In the genomic region with DNA sequence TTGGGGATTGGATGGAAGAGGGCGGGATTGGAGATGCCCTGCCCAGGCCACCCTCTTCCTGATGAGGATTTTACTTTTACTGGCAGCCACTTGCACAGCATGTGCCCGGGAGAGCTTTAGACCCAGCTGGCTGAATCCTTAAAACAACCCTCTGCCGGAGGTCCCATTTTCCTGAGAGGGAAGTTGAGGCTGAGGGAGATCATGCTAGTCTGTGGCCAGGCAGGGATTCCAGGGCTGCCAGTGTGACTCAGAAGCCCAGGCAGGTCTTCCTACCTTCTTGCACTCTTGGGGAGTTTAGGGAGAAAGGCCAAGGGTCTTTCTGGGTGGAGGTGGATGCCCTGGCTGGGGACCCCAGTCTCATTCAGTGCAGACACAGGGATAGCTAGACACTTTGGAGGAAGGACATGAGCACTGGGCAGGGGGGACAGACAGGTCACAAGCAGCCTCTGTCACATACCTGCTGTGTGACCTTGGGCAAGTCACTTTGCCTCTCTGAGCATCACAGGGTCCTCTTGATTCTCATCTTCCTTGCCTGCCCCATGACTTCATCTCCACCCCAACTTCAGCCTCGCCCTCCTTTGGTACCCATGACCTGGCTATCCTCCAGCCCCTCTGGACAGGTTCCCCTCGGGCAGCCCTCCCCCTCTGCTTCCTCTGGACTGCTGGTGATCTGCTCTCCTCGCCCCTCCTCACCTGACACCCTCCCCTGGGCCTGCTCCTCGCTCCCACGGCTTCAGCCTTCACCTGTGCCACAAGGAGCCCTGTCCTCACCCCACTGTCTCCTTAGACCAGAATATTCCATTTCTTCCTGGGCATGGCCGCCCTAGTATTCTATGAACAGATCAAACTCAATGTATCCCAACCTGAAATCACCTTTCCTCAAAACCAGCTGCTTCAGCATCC, we compare ENCODE assay signal across 20 cellular contexts. TPM values are rescaled to one million over a fixed set of nuclear protein-coding genes. Genes with fewer than 3 reads are reported as not detected.
DNase-seq lines count a peak whose midpoint lies in the region; ATAC-seq, FAIRE-seq and TF ChIP-seq lines count a peak whose summit lies in the region.
"Had no signal": no experiment of that assay in that cellular context is flagged by ENCODE, and none has a peak within 500 bp of the region (broad histone marks: within the 10 kb centered on the region; RNA-seq: fewer than 3 reads in every experiment).

No MANE protein-coding gene starts in this region.

- POLR2A ChIA-PET in K562 (lab: Yijun Ruan, JAX) (interaction anchor here (0.5 to 0.9 kb wide), 2 partner anchors 9 to 11 kb away, joined by 3 read pairs; no protein-coding TSS in a partner anchor), Caco-2 (lab: Charles Lee) (no interaction called here)

- TF ChIP-seq EP300 in K562 (IDR thresholded peaks at IDR 0.05; ENCODE audit: low read length) = no peak

- no peak overlapping the region; a peak in 1 of 4 replicates for H3K9ac ChIP-seq in K562 (ENCODE audit: insufficient read depth in 1 of 2, low read depth in 2 of 2, low read length in 2 of 2)

- DNase-seq in left ventricle myocardium inferior (no peak), cardiac septum (ENCODE audit: low spot score) (no peak), K562 (ENCODE audit: extremely low read depth in 1 of 4, low spot score in 3 of 4) (no peak), mesenteric fat pad (ENCODE audit: low spot score) (peak; percentile 87), urothelium cell line (ENCODE audit: low spot score) (no peak), NCI-H2171 (lab: John Stamatoyannopoulos, UW) (no peak), Caco-2 (no peak), nephron progenitor cell (no peak)
- DNase-seq: adrenal gland, KG1, spleen, T-helper 1 cell had no signal

- H3K4me1 Mint-ChIP-seq in Caco-2 (ENCODE audit: low read depth, unreplicated experiment) (no peaks in the 10 kb centered on the region), nephron progenitor cell (peaks cover 19% of the 10 kb centered on the region)

- H3K27me3 ChIP-seq in left ventricle myocardium inferior (ENCODE audit: low read depth) = peaks cover 67% of the 10 kb centered on the region
- peaks cover 32 to 57% of the 10 kb centered on the region in 2 experiments; a peak in 4 of 5 replicates for H3K27me3 ChIP-seq in K562 (ENCODE audit: control insufficient read depth in 2 of 2, insufficient read depth in 2 of 2, low read length in 2 of 2)
- no peaks in the 10 kb centered on the region; the same call in 1 of the 2 replicates for H3K27me3 ChIP-seq in Caco-2 (replicated peaks; ENCODE audit: control insufficient read depth, insufficient read depth, low read length)
- H3K27me3 ChIP-seq: pancreas had no signal

- no peak for ATAC-seq in K562
- ATAC-seq: activated CD4-positive, CD25-positive, alpha-beta regulatory T cell treated with anti-CD3 and anti-CD28 coated beads, Interleukin-2, amount 50 U/mL, for 24 hours; GM12878 had no signal

- FAIRE-seq in K562 (lab: Jason Lieb, UNC) = no peak
- FAIRE-seq in urothelium cell line (lab: Jason Lieb, UNC) = peak; percentile 9
- FAIRE-seq: endothelial cell of umbilical vein, frontal cortex, GM12878, H54, islet of Langerhans, pancreas had no signal

- no peak overlapping the region for H2AFZ ChIP-seq in K562 (ENCODE audit: low read depth, low read length)

- H3K36me3 Mint-ChIP-seq in Caco-2 (ENCODE audit: insufficient read depth, unreplicated experiment) (no peaks in the 10 kb centered on the region), nephron progenitor cell (ENCODE audit: low read depth) (no peaks in the 10 kb centered on the region)

- H3K4me1 ChIP-seq in left ventricle myocardium inferior = peaks cover 9% of the 10 kb centered on the region
- H3K4me1 ChIP-seq in K562 (replicated peaks in 1 of 2; ENCODE audit: control insufficient read depth in 2 of 2, insufficient read depth in 2 of 2, low read length in 2 of 2) = peaks cover 0 to 24% of the 10 kb centered on the region in 2 experiments; a peak in 2 of 5 replicates
- H3K4me1 ChIP-seq in Caco-2 = no peaks in the 10 kb centered on the region
- H3K4me1 ChIP-seq: pancreas had no signal

- 7% methylated on average over 9 of the region's 9 CpGs for WGBS in K562 (ENCODE audit: insufficient coverage, low coverage, missing lambda C conversion rate)

- no peak overlapping the region for H3K27ac Mint-ChIP-seq in Caco-2 (ENCODE audit: unreplicated experiment)
- H3K27ac Mint-ChIP-seq in nephron progenitor cell = no peak overlapping the region

- H3K4me2 ChIP-seq in K562 (ENCODE audit: insufficient read depth, low read length) = no peak overlapping the region

- H3K27ac ChIP-seq in left ventricle myocardium inferior (replicated peaks) (no peak overlapping the region), K562 (ENCODE audit: extremely low read depth, low read depth, low read length) (no peak overlapping the region)
- H3K27ac ChIP-seq: adrenal gland, pancreas, spleen had no signal

- H3K4me3 Mint-ChIP-seq in Caco-2 (ENCODE audit: unreplicated experiment) = no peak overlapping the region
- no peak overlapping the region for H3K4me3 Mint-ChIP-seq in nephron progenitor cell

- H3K27me3 Mint-ChIP-seq in Caco-2 (ENCODE audit: insufficient read depth, unreplicated experiment) (peaks cover 16% of the 10 kb centered on the region), nephron progenitor cell (ENCODE audit: low read depth, poor library complexity) (peaks cover 54% of the 10 kb centered on the region)

- no TSS peak for BruUV-seq in K562 (replicated peaks; lab: Mats Ljungman, UMichigan)
- BruUV-seq in Caco-2 (replicated peaks; lab: Mats Ljungman, UMichigan) = no TSS peak

- 0 out of 2 replicates have a peak, but pooled peaks cover 5% of the 10 kb centered on the region for H4K20me1 ChIP-seq in K562 (replicated peaks; ENCODE audit: control insufficient read depth, insufficient read depth, low read length)

- intact Hi-C loops in left ventricle myocardium inferior (cut with micrococcal nuclease) (no loop called here), cardiac septum (cut with DNase I) (no loop called here), K562 (cut with micrococcal nuclease) (no loop called here), Caco-2 (cut with micrococcal nuclease; ENCODE audit: unreplicated experiment) (no loop called here)

- no peak for TF ChIP-seq POLR2A in K562 (conservative IDR thresholded peaks at IDR 0.05)

- CTCF ChIA-PET in K562 (lab: Yijun Ruan, JAX; ENCODE audit: low intra/inter-chr PET ratio) = no interaction called here
- CTCF ChIA-PET in Caco-2 (lab: Charles Lee) = no interaction called here

- H3K36me3 ChIP-seq in left ventricle myocardium inferior = no peaks in the 10 kb centered on the region
- H3K36me3 ChIP-seq in K562 (ENCODE audit: control insufficient read depth, insufficient read depth, low read length) = no peaks in the 10 kb centered on the region
- no peaks in the 10 kb centered on the region for H3K36me3 ChIP-seq in Caco-2 (ENCODE audit: control insufficient read depth, insufficient read depth, low read length)
- H3K36me3 ChIP-seq: adrenal gland, pancreas, spleen had no signal

- TF ChIP-seq RAD21 in K562 (CRISPR knock-in tag; conservative IDR thresholded peaks at IDR 0.05 in 1 of 2, IDR thresholded peaks at IDR 0.05 in 1 of 2) = no peak

- H3K9me3 Mint-ChIP-seq in Caco-2 (ENCODE audit: unreplicated experiment) (no peaks in the 10 kb centered on the region), nephron progenitor cell (no peaks in the 10 kb centered on the region)

- H3K9me3 ChIP-seq in left ventricle myocardium inferior (replicated peaks) (no peaks in the 10 kb centered on the region), K562 (replicated peaks; ENCODE audit: control insufficient read depth, insufficient read depth, low read depth, low read length) (no peaks in the 10 kb centered on the region), Caco-2 (no peaks in the 10 kb centered on the region)
- H3K9me3 ChIP-seq: adrenal gland, pancreas, spleen had no signal

- H3K4me3 ChIP-seq in left ventricle myocardium inferior = peak overlapping the region; percentile 48
- no peak overlapping the region for H3K4me3 ChIP-seq in K562
- H3K4me3 ChIP-seq in Caco-2 (ENCODE audit: low read depth, low read length) = no peak overlapping the region
- H3K4me3 ChIP-seq: adrenal gland, GM12878, pancreas had no signal

- TF ChIP-seq CTCF in left ventricle myocardium inferior (IDR thresholded peaks at IDR 0.05; ENCODE audit: borderline replicate concordance) (no peak), K562 (IDR thresholded peaks at IDR 0.05 in 2 of 3, conservative IDR thresholded peaks at IDR 0.05 in 1 of 3; ENCODE audit: insufficient read depth in 2 of 3, low read depth in 1 of 3, low read length in 3 of 3) (no peak), Caco-2 (IDR thresholded peaks at IDR 0.05; ENCODE audit: insufficient read depth in 1 of 2, low read depth in 1 of 2, low read length in 1 of 2, severe bottlenecking in 1 of 2, unreplicated experiment in 1 of 2) (no peak), nephron progenitor cell (IDR thresholded peaks at IDR 0.05) (no peak)

- in situ Hi-C loops in K562 (cut with MboI) = no loop called here

- H3K9me1 ChIP-seq in K562 (ENCODE audit: control insufficient read depth, insufficient read depth, low read length) = no peaks in the 10 kb centered on the region

- no peaks in the 10 kb centered on the region for H3K79me2 ChIP-seq in K562 (ENCODE audit: control insufficient read depth, insufficient read depth, low read length)

RNA-seq across cellular contexts. Expression of gene DCAF7, which starts 11.3 kb away (rescaled TPM):
- 45.7 TPM for total RNA-seq in left ventricle myocardium inferior
- total RNA-seq in cardiac septum = 47.4 TPM
- 38.0 and 39.5 TPM in 2 replicates for total RNA-seq in K562 (2011; cell fraction: chromatin; rRNA removed; ENCODE audit: low replicate concordance)
- total RNA-seq in K562 (2011; cell fraction: nucleolus; rRNA removed) = 28.7 and 30.0 TPM in 2 replicates
- total RNA-seq in K562 (2011; cell fraction: nucleoplasm; rRNA removed) = 37.9 and 48.6 TPM in 2 replicates
- 30.8 and 40.8 TPM in 2 replicates for total RNA-seq in K562 (2014; rRNA removed)
- 40.8 and 41.8 TPM in 2 replicates for total RNA-seq in K562 (2014; rRNA removed; fragmentation: Illumina TruSeq; extraction: Trizol)
- total RNA-seq in K562 (2015; rRNA removed; fragmentation: Illumina TruSeq; extraction: Trizol) = 40.2 and 41.8 TPM in 2 replicates
- total RNA-seq in K562 (2021) = 117 and 123 TPM in 2 replicates
- 55.5 and 99.8 TPM in 2 replicates for polyA plus RNA-seq in K562 (2011; rRNA removed)
- polyA plus RNA-seq in K562 (2011; cell fraction: cytosol; rRNA removed) = 70.8 and 74.0 TPM in 2 replicates
- polyA plus RNA-seq in K562 (2011; cell fraction: nucleus; rRNA removed) = 36.3 and 49.3 TPM in 2 replicates
- 80.2 and 92.9 TPM in 2 replicates for polyA plus RNA-seq in K562 (2012)
- polyA plus RNA-seq in K562 (2014; fragmentation: Illumina TruSeq; extraction: Trizol) = 76.8 and 82.1 TPM in 2 replicates
- polyA plus RNA-seq in K562 (2014; fragmentation: Nextera tagmentation; extraction: Ambion mirVana) = 10 to 100 TPM; 35.9 to 38.0 TPM
- polyA plus RNA-seq in K562 (2014; rRNA removed) = 39.1 and 47.7 TPM in 2 replicates
- polyA minus RNA-seq in K562 (2011; rRNA and poly(A)+ RNA removed) = 86.0 and 117 TPM in 2 replicates
- 67.3 and 99.9 TPM in 2 replicates for polyA minus RNA-seq in K562 (2011; cell fraction: cytosol; rRNA and poly(A)+ RNA removed)
- polyA minus RNA-seq in K562 (2011; cell fraction: nucleus; rRNA and poly(A)+ RNA removed) = 11.7 and 18.8 TPM in 2 replicates
- 49.6 TPM for total RNA-seq in mesenteric fat pad
- 91.2 and 94.5 TPM in 2 replicates for total RNA-seq in Caco-2 (2022)

RNA-seq across cellular contexts. Expression of gene KCNH6, which starts 15.8 kb away (rescaled TPM):
- total RNA-seq in left ventricle myocardium inferior (not detected), cardiac septum (not detected), K562 (2014; rRNA removed) (not detected in 2 replicates), K562 (2014; rRNA removed; fragmentation: Illumina TruSeq; extraction: Trizol) (not detected in 2 replicates), K562 (2015; rRNA removed; fragmentation: Illumina TruSeq; extraction: Trizol) (not detected in 2 replicates), K562 (2021) (not detected in 2 replicates), mesenteric fat pad (not detected), Caco-2 (2022) (not detected in 2 replicates)
- total RNA-seq in K562 (2011; cell fraction: chromatin; rRNA removed; ENCODE audit: low replicate concordance) = not detected in 2 replicates
- not detected in 2 replicates for total RNA-seq in K562 (2011; cell fraction: nucleolus; rRNA removed)
- total RNA-seq in K562 (2011; cell fraction: nucleoplasm; rRNA removed) = not detected in 2 replicates
- polyA plus RNA-seq in K562 (2011; rRNA removed) (not detected in 2 replicates), K562 (2014; fragmentation: Illumina TruSeq; extraction: Trizol) (not detected in 2 replicates), K562 (2014; fragmentation: Nextera tagmentation; extraction: Ambion mirVana) (not detected), K562 (2014; rRNA removed) (not detected in 2 replicates)
- polyA plus RNA-seq in K562 (2011; cell fraction: cytosol; rRNA removed) = not detected in 2 replicates
- not detected in 2 replicates for polyA plus RNA-seq in K562 (2011; cell fraction: nucleus; rRNA removed)
- polyA plus RNA-seq in K562 (2012) = not detected in 2 replicates
- not detected in 2 replicates for polyA minus RNA-seq in K562 (2011; rRNA and poly(A)+ RNA removed)
- not detected in 2 replicates for polyA minus RNA-seq in K562 (2011; cell fraction: cytosol; rRNA and poly(A)+ RNA removed)
- not detected in 2 replicates for polyA minus RNA-seq in K562 (2011; cell fraction: nucleus; rRNA and poly(A)+ RNA removed)
- total RNA-seq: endothelial cell of umbilical vein, frontal cortex, G401, GM12878, spleen had no signal
- polyA plus RNA-seq: GM12878, spleen had no signal
